In the genomic region with DNA sequence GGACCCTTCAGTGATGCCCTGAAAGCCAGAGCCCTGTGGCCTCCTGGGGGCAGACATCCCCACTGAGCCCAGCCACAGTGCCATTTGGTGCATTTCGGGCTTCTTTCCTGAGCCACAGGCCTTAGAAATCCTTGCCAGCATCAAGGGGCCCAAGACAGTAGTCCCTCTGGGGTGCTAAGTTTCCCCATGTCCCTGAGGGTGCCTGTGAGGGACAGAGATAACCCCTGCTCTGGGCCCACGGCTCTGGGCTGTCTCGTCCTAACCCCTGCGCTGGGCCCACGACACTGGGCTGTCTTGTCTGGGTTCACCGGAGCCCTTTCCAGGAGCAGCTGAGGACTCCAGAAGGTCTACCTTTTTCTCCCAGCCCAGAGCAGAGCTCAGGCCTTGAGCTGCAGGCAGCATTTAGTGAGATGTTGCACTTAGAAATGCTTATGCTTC, we compare ENCODE assay signal across 1 cellular context.
TF ChIP-seq lines count a peak whose summit lies in the region.

No MANE protein-coding gene starts in this region.

TF ChIP-seq in WTC11, 78 proteins besides CTCF, POLR2A, EP300 and RAD21 (continued from another document):
- TF ChIP-seq STAT6 (CRISPR knock-in tag; conservative IDR thresholded peaks at IDR 0.05; ENCODE audit: low read depth) (no peak), FOXP1 (CRISPR knock-in tag; IDR thresholded peaks at IDR 0.05; ENCODE audit: borderline replicate concordance) (no peak), NR3C1 (CRISPR knock-in tag; conservative IDR thresholded peaks at IDR 0.05; ENCODE audit: low read depth) (no peak), FOXJ3 (CRISPR knock-in tag; IDR thresholded peaks at IDR 0.05; ENCODE audit: borderline replicate concordance) (no peak), SMAD3 (CRISPR knock-in tag; IDR thresholded peaks at IDR 0.05; ENCODE audit: borderline replicate concordance) (no peak), ZNF532 (CRISPR knock-in tag; IDR thresholded peaks at IDR 0.05; ENCODE audit: borderline replicate concordance) (no peak), ARID4B (CRISPR knock-in tag; IDR thresholded peaks at IDR 0.05; ENCODE audit: borderline replicate concordance) (no peak), ZNF138 (CRISPR knock-in tag; conservative IDR thresholded peaks at IDR 0.05) (no peak), CBFB (CRISPR knock-in tag; IDR thresholded peaks at IDR 0.05; ENCODE audit: low read depth) (no peak), TEAD4 (CRISPR knock-in tag; IDR thresholded peaks at IDR 0.05) (no peak), TEAD1 (CRISPR knock-in tag; IDR thresholded peaks at IDR 0.05) (no peak), ZNF317 (CRISPR knock-in tag; IDR thresholded peaks at IDR 0.05; ENCODE audit: borderline replicate concordance, low read depth) (no peak), NFYB (CRISPR knock-in tag; conservative IDR thresholded peaks at IDR 0.05; ENCODE audit: low read depth) (no peak)
- TF ChIP-seq, protein P1, sequence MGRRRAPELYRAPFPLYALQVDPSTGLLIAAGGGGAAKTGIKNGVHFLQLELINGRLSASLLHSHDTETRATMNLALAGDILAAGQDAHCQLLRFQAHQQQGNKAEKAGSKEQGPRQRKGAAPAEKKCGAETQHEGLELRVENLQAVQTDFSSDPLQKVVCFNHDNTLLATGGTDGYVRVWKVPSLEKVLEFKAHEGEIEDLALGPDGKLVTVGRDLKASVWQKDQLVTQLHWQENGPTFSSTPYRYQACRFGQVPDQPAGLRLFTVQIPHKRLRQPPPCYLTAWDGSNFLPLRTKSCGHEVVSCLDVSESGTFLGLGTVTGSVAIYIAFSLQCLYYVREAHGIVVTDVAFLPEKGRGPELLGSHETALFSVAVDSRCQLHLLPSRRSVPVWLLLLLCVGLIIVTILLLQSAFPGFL (CRISPR knock-in tag; IDR thresholded peaks at IDR 0.05; ENCODE audit: borderline replicate concordance), result no peak
TF ChIP-seq in WTC11: peak in this region for 0.
